In the genomic region with DNA sequence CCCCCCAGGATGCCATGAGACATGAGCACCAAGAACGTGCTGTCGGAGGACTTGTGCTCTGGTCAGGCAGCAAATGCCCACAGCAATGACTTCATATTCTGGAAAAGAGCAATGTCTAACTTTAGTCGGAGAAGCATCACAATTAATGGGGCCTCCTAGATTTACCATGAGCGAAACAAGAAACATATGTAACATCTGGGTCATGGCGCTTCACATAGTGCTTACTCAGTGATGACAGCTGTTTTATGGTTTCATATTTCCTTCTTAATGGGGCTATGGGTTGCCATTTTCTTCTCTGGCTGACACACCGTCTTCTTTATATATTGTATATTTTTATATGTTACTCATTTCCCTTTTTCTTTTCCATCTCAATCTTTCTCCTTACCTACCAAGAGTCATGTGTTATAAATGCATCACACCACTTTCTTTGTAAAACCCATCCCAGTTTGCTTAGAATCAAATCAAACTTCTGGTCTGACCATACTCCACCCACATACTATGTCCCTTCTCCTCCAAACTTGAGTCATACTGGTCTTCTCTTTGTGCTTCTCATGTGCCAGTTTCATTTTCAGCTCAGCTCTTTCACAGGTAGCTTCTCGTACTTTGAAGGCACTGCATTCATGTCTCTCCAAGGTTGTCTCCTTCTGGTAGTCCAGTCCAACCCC, we compare ENCODE assay signal across 9 cellular contexts.
A peak's percentile ranks its signal among the peaks of the same experiment; 100 is the strongest.
DNase-seq lines count a peak whose midpoint lies in the region; ATAC-seq and TF ChIP-seq lines count a peak whose summit lies in the region.
"Had no signal": no experiment of that assay in that cellular context is flagged by ENCODE, and none has a peak within 500 bp of the region (broad histone marks: within the 10 kb centered on the region; RNA-seq: fewer than 3 reads in every experiment).

No MANE protein-coding gene starts in this region.

- no peak for TF ChIP-seq POLR2A in GM18505 (IDR thresholded peaks at IDR 0.05; ENCODE audit: borderline replicate concordance, extremely low read depth, insufficient read depth, insufficient read length)

- H3K9me3 Mint-ChIP-seq in activated naive CD8-positive, alpha-beta T cell treated with anti-CD3 and anti-CD28 coated beads, Interleukin-2, amount 50 U/mL, for 24 hours, result peaks cover 3% of the 10 kb centered on the region

- ATAC-seq in GM19452 (IDR thresholded peaks at IDR 0.05; ENCODE audit: unreplicated experiment), result peak; percentile 86
- ATAC-seq in HG02981 (IDR thresholded peaks at IDR 0.05; ENCODE audit: unreplicated experiment), result peak; percentile 71
- peak; percentile 85 for ATAC-seq in activated naive CD8-positive, alpha-beta T cell treated with anti-CD3 and anti-CD28 coated beads, Interleukin-2, amount 50 U/mL, for 24 hours
- ATAC-seq in GM18505 (IDR thresholded peaks at IDR 0.05; ENCODE audit: unreplicated experiment), result no peak

- DNase-seq in EH (ENCODE audit: low read depth) (peak; percentile 61), NCI-H2081 treated with DMSO at 0.1 percent for 48 hours (lab: John Stamatoyannopoulos, UW) (no peak)
- no peak for DNase-seq in activated naive CD8-positive, alpha-beta T cell treated with anti-CD3 and anti-CD28 coated beads, Interleukin-2, amount 50 U/mL, for 24 hours
- DNase-seq in stimulated activated CD4-positive, alpha-beta T cell treated with anti-CD3 and anti-CD28 coated beads, Interleukin-2, amount 100 ng/mL, for 24 hours, result no peak
- DNase-seq in stimulated activated CD8-positive, alpha-beta memory T cell treated with anti-CD3 and anti-CD28 coated beads, Interleukin-4, amount 100 ng/mL, for 48 hours, result no peak
- DNase-seq: natural killer cell had no signal

- peak overlapping the region; percentile 32 for H3K27ac Mint-ChIP-seq in activated naive CD8-positive, alpha-beta T cell treated with anti-CD3 and anti-CD28 coated beads, Interleukin-2, amount 50 U/mL, for 24 hours
- H3K27ac Mint-ChIP-seq: natural killer cell had no signal

- H3K4me3 Mint-ChIP-seq in activated naive CD8-positive, alpha-beta T cell treated with anti-CD3 and anti-CD28 coated beads, Interleukin-2, amount 50 U/mL, for 24 hours, result no peak overlapping the region
- H3K4me3 Mint-ChIP-seq: natural killer cell had no signal

- no peaks in the 10 kb centered on the region for H3K27me3 Mint-ChIP-seq in activated naive CD8-positive, alpha-beta T cell treated with anti-CD3 and anti-CD28 coated beads, Interleukin-2, amount 50 U/mL, for 24 hours

- peaks cover 27% of the 10 kb centered on the region for H3K4me1 Mint-ChIP-seq in activated naive CD8-positive, alpha-beta T cell treated with anti-CD3 and anti-CD28 coated beads, Interleukin-2, amount 50 U/mL, for 24 hours

- peaks cover 2% of the 10 kb centered on the region for H3K36me3 Mint-ChIP-seq in activated naive CD8-positive, alpha-beta T cell treated with anti-CD3 and anti-CD28 coated beads, Interleukin-2, amount 50 U/mL, for 24 hours (ENCODE audit: low read depth)
